In the genomic region with DNA sequence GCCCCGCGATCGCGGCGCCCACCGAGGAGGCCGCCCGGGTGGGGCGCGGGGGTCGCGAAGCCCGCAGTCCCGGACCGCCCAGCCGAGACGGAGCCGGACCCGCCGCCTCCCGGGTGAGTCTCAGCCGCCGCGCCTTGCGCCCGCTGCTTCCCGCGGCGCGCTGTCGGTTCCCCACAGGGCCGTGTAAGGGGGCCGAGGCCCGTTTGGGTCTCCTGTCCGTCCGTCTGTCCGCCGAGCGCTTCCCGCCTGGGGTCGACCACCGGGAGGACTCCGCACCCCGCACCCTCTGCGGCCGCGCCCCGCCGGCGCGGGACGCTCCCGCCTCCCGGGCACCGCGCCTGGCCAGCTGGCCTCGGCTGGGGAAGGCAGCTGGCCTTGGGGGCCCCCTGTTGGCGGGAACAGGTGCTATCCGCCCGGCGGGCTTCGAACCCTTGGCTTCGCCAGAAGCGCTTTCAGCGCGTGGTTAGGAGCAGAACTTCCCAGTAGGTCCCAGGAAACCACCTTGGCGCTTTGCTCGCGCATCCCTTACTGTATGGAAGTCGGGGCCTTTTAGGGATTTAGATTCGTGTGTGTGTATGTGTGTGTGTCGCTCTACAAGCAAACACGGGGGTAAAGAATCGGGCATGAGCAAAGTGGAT, we compare ENCODE assay signal across 1 cellular context.
TF ChIP-seq lines count a peak whose summit lies in the region.

No MANE protein-coding gene starts in this region.

TF ChIP-seq in K562, 482 proteins besides CTCF, POLR2A, EP300 and RAD21 (continued from another document and continues in another):
- TF ChIP-seq, protein P1, sequence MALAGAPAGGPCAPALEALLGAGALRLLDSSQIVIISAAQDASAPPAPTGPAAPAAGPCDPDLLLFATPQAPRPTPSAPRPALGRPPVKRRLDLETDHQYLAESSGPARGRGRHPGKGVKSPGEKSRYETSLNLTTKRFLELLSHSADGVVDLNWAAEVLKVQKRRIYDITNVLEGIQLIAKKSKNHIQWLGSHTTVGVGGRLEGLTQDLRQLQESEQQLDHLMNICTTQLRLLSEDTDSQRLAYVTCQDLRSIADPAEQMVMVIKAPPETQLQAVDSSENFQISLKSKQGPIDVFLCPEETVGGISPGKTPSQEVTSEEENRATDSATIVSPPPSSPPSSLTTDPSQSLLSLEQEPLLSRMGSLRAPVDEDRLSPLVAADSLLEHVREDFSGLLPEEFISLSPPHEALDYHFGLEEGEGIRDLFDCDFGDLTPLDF (CRISPR knock-in tag; IDR thresholded peaks at IDR 0.05): no peak
- TF ChIP-seq, protein P2, sequence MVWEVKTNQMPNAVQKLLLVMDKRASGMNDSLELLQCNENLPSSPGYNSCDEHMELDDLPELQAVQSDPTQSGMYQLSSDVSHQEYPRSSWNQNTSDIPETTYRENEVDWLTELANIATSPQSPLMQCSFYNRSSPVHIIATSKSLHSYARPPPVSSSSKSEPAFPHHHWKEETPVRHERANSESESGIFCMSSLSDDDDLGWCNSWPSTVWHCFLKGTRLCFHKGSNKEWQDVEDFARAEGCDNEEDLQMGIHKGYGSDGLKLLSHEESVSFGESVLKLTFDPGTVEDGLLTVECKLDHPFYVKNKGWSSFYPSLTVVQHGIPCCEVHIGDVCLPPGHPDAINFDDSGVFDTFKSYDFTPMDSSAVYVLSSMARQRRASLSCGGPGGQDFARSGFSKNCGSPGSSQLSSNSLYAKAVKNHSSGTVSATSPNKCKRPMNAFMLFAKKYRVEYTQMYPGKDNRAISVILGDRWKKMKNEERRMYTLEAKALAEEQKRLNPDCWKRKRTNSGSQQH (CRISPR knock-in tag; IDR thresholded peaks at IDR 0.05): no peak
- TF ChIP-seq FOXP1 (CRISPR knock-in tag; IDR thresholded peaks at IDR 0.05) (no peak), NBN (IDR thresholded peaks at IDR 0.05; ENCODE audit: low read depth) (no peak), SMARCA4 (IDR thresholded peaks at IDR 0.05) (no peak), SUPT5H (IDR thresholded peaks at IDR 0.05) (no peak), ZNF134 (CRISPR knock-in tag; conservative IDR thresholded peaks at IDR 0.05) (no peak), PHF8 (IDR thresholded peaks at IDR 0.05; ENCODE audit: borderline replicate concordance, low read length) (no peak; the same call in 1 of the 2 replicates), ZNF778 (CRISPR knock-in tag; IDR thresholded peaks at IDR 0.05) (no peak), CBFB (CRISPR knock-in tag; IDR thresholded peaks at IDR 0.05) (no peak), ZBTB1 (CRISPR knock-in tag; IDR thresholded peaks at IDR 0.05; ENCODE audit: borderline replicate concordance, low read depth) (0 out of 2 replicates have a peak, but pooled peaks have one; percentile 61), ZNF12 (CRISPR knock-in tag; IDR thresholded peaks at IDR 0.05) (no peak), MCM2 (IDR thresholded peaks at IDR 0.05; ENCODE audit: low read depth) (no peak), KLF1 (tag; IDR thresholded peaks at IDR 0.05) (no peak), TGIF2 (CRISPR knock-in tag; IDR thresholded peaks at IDR 0.05) (no peak), GABPA (tag; conservative IDR thresholded peaks at IDR 0.05; ENCODE audit: low read depth) (0 out of 2 replicates have a peak, but pooled peaks have one; percentile 20), CCNT2 (IDR thresholded peaks at IDR 0.05; ENCODE audit: borderline replicate concordance, extremely low read depth, insufficient read length, low read depth, low read length) (no peak), ARID2 (IDR thresholded peaks at IDR 0.05) (no peak), SMAD3 (CRISPR knock-in tag; conservative IDR thresholded peaks at IDR 0.05) (no peak), PCBP1 (IDR thresholded peaks at IDR 0.05; ENCODE audit: low read depth, low read length, poor library complexity, severe bottlenecking) (no peak), ZNF561 (CRISPR knock-in tag; conservative IDR thresholded peaks at IDR 0.05) (no peak), HDGF (IDR thresholded peaks at IDR 0.05) (no peak), RCOR1 (IDR thresholded peaks at IDR 0.05; ENCODE audit: borderline replicate concordance in 1 of 2, low read depth in 2 of 2, low read length in 2 of 2) (0 out of 4 replicates have a peak, but pooled peaks of 1 of the 2 experiments have one; percentile 53), SETDB1 (IDR thresholded peaks at IDR 0.05; ENCODE audit: low read length) (no peak), GATA2 (CRISPR knock-in tag; IDR thresholded peaks at IDR 0.05) (no peak), RNF2 (IDR thresholded peaks at IDR 0.05) (no peak), ZNF253 (CRISPR knock-in tag; conservative IDR thresholded peaks at IDR 0.05) (no peak)
- TF ChIP-seq, protein P3, sequence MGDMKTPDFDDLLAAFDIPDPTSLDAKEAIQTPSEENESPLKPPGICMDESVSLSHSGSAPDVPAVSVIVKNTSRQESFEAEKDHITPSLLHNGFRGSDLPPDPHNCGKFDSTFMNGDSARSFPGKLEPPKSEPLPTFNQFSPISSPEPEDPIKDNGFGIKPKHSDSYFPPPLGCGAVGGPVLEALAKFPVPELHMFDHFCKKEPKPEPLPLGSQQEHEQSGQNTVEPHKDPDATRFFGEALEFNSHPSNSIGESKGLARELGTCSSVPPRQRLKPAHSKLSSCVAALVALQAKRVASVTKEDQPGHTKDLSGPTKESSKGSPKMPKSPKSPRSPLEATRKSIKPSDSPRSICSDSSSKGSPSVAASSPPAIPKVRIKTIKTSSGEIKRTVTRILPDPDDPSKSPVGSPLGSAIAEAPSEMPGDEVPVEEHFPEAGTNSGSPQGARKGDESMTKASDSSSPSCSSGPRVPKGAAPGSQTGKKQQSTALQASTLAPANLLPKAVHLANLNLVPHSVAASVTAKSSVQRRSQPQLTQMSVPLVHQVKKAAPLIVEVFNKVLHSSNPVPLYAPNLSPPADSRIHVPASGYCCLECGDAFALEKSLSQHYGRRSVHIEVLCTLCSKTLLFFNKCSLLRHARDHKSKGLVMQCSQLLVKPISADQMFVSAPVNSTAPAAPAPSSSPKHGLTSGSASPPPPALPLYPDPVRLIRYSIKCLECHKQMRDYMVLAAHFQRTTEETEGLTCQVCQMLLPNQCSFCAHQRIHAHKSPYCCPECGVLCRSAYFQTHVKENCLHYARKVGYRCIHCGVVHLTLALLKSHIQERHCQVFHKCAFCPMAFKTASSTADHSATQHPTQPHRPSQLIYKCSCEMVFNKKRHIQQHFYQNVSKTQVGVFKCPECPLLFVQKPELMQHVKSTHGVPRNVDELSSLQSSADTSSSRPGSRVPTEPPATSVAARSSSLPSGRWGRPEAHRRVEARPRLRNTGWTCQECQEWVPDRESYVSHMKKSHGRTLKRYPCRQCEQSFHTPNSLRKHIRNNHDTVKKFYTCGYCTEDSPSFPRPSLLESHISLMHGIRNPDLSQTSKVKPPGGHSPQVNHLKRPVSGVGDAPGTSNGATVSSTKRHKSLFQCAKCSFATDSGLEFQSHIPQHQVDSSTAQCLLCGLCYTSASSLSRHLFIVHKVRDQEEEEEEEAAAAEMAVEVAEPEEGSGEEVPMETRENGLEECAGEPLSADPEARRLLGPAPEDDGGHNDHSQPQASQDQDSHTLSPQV (IDR thresholded peaks at IDR 0.05): 0 out of 2 replicates have a peak, but pooled peaks have one; percentile 28
- TF ChIP-seq, protein P4, sequence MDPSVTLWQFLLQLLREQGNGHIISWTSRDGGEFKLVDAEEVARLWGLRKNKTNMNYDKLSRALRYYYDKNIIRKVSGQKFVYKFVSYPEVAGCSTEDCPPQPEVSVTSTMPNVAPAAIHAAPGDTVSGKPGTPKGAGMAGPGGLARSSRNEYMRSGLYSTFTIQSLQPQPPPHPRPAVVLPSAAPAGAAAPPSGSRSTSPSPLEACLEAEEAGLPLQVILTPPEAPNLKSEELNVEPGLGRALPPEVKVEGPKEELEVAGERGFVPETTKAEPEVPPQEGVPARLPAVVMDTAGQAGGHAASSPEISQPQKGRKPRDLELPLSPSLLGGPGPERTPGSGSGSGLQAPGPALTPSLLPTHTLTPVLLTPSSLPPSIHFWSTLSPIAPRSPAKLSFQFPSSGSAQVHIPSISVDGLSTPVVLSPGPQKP (CRISPR knock-in tag; IDR thresholded peaks at IDR 0.05): no peak
- TF ChIP-seq, protein P5, sequence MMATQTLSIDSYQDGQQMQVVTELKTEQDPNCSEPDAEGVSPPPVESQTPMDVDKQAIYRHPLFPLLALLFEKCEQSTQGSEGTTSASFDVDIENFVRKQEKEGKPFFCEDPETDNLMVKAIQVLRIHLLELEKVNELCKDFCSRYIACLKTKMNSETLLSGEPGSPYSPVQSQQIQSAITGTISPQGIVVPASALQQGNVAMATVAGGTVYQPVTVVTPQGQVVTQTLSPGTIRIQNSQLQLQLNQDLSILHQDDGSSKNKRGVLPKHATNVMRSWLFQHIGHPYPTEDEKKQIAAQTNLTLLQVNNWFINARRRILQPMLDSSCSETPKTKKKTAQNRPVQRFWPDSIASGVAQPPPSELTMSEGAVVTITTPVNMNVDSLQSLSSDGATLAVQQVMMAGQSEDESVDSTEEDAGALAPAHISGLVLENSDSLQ (IDR thresholded peaks at IDR 0.05): no peak
- TF ChIP-seq, protein P6, sequence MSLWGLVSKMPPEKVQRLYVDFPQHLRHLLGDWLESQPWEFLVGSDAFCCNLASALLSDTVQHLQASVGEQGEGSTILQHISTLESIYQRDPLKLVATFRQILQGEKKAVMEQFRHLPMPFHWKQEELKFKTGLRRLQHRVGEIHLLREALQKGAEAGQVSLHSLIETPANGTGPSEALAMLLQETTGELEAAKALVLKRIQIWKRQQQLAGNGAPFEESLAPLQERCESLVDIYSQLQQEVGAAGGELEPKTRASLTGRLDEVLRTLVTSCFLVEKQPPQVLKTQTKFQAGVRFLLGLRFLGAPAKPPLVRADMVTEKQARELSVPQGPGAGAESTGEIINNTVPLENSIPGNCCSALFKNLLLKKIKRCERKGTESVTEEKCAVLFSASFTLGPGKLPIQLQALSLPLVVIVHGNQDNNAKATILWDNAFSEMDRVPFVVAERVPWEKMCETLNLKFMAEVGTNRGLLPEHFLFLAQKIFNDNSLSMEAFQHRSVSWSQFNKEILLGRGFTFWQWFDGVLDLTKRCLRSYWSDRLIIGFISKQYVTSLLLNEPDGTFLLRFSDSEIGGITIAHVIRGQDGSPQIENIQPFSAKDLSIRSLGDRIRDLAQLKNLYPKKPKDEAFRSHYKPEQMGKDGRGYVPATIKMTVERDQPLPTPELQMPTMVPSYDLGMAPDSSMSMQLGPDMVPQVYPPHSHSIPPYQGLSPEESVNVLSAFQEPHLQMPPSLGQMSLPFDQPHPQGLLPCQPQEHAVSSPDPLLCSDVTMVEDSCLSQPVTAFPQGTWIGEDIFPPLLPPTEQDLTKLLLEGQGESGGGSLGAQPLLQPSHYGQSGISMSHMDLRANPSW (CRISPR knock-in tag; IDR thresholded peaks at IDR 0.05): no peak
- TF ChIP-seq, protein P7, sequence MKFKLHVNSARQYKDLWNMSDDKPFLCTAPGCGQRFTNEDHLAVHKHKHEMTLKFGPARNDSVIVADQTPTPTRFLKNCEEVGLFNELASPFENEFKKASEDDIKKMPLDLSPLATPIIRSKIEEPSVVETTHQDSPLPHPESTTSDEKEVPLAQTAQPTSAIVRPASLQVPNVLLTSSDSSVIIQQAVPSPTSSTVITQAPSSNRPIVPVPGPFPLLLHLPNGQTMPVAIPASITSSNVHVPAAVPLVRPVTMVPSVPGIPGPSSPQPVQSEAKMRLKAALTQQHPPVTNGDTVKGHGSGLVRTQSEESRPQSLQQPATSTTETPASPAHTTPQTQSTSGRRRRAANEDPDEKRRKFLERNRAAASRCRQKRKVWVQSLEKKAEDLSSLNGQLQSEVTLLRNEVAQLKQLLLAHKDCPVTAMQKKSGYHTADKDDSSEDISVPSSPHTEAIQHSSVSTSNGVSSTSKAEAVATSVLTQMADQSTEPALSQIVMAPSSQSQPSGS (CRISPR knock-in tag; IDR thresholded peaks at IDR 0.05): no peak
- TF ChIP-seq, protein P8, sequence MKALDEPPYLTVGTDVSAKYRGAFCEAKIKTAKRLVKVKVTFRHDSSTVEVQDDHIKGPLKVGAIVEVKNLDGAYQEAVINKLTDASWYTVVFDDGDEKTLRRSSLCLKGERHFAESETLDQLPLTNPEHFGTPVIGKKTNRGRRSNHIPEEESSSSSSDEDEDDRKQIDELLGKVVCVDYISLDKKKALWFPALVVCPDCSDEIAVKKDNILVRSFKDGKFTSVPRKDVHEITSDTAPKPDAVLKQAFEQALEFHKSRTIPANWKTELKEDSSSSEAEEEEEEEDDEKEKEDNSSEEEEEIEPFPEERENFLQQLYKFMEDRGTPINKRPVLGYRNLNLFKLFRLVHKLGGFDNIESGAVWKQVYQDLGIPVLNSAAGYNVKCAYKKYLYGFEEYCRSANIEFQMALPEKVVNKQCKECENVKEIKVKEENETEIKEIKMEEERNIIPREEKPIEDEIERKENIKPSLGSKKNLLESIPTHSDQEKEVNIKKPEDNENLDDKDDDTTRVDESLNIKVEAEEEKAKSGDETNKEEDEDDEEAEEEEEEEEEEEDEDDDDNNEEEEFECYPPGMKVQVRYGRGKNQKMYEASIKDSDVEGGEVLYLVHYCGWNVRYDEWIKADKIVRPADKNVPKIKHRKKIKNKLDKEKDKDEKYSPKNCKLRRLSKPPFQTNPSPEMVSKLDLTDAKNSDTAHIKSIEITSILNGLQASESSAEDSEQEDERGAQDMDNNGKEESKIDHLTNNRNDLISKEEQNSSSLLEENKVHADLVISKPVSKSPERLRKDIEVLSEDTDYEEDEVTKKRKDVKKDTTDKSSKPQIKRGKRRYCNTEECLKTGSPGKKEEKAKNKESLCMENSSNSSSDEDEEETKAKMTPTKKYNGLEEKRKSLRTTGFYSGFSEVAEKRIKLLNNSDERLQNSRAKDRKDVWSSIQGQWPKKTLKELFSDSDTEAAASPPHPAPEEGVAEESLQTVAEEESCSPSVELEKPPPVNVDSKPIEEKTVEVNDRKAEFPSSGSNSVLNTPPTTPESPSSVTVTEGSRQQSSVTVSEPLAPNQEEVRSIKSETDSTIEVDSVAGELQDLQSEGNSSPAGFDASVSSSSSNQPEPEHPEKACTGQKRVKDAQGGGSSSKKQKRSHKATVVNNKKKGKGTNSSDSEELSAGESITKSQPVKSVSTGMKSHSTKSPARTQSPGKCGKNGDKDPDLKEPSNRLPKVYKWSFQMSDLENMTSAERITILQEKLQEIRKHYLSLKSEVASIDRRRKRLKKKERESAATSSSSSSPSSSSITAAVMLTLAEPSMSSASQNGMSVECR (CRISPR knock-in tag; IDR thresholded peaks at IDR 0.05): peak; percentile 38; the same call in 1 of the 2 replicates
- TF ChIP-seq, protein P9, sequence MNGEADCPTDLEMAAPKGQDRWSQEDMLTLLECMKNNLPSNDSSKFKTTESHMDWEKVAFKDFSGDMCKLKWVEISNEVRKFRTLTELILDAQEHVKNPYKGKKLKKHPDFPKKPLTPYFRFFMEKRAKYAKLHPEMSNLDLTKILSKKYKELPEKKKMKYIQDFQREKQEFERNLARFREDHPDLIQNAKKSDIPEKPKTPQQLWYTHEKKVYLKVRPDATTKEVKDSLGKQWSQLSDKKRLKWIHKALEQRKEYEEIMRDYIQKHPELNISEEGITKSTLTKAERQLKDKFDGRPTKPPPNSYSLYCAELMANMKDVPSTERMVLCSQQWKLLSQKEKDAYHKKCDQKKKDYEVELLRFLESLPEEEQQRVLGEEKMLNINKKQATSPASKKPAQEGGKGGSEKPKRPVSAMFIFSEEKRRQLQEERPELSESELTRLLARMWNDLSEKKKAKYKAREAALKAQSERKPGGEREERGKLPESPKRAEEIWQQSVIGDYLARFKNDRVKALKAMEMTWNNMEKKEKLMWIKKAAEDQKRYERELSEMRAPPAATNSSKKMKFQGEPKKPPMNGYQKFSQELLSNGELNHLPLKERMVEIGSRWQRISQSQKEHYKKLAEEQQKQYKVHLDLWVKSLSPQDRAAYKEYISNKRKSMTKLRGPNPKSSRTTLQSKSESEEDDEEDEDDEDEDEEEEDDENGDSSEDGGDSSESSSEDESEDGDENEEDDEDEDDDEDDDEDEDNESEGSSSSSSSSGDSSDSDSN (IDR thresholded peaks at IDR 0.05; ENCODE audit: borderline replicate concordance in 1 of 2, low read depth in 2 of 2, low read length in 2 of 2): no peak; a peak in 1 of 4 replicates
